In the genomic region with DNA sequence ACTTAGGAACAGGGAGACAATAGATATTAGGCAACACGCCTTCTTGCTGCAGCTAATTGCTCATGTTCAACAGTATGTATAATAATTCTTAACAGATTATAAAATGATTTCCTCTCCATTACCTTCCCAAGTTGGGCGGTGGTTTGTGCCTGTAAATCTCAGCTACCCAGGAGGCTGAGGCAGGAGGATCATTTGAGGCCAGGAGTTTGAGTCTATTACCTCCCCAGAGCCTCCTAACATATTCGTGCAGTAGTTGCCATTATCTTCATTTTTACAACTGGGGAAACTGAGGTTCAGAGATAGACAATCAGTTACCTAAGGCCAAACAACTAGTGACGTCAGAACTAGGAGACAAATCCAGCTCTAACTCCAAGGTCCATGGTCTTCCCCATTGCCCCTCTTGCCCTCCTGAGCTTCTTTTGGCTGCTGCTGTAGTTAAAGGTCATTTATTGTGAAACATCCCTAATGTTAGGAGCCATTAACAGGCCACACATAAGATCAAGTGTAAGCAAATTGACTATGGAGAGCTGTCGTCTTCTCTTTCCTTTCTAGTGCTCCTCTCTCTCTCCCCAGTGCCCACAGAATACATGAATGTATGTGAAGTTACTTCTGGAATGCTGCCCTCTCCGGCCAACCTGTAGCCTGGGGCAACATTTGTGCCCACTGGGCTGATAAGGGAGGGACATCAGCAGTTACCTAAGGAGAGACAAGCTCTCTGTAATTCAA, we compare ENCODE assay signal across 25 cellular contexts. TPM values are rescaled to one million over a fixed set of nuclear protein-coding genes. Genes with fewer than 3 reads are reported as not detected.
A peak's percentile ranks its signal among the peaks of the same experiment; 100 is the strongest.
DNase-seq lines count a peak whose midpoint lies in the region; ATAC-seq and TF ChIP-seq lines count a peak whose summit lies in the region.
"Had no signal": no experiment of that assay in that cellular context is flagged by ENCODE, and none has a peak within 500 bp of the region (broad histone marks: within the 10 kb centered on the region; RNA-seq: fewer than 3 reads in every experiment).

No MANE protein-coding gene starts in this region.

- ATAC-seq in GM21825 (IDR thresholded peaks at IDR 0.05; ENCODE audit: unreplicated experiment), result no peak
- ATAC-seq in GM21423 (IDR thresholded peaks at IDR 0.05; ENCODE audit: unreplicated experiment), result no peak
- ATAC-seq: activated naive CD8-positive, alpha-beta T cell treated with anti-CD3 and anti-CD28 coated beads, Interleukin-2, amount 50 U/mL, for 24 hours; body of pancreas; gastrocnemius medialis; WTC11 had no signal

- H3F3A ChIP-seq in DOHH2 (ENCODE audit: control insufficient read depth, insufficient read depth), result peaks cover 21% of the 10 kb centered on the region

- no peak overlapping the region for H3K9ac ChIP-seq in Karpas-422 (ENCODE audit: low read length)
- H3K9ac ChIP-seq: parathyroid adenoma had no signal

- H3K9me2 ChIP-seq in DOHH2 (replicated peaks; ENCODE audit: control insufficient read depth, low read length), result no peaks in the 10 kb centered on the region
- no peaks in the 10 kb centered on the region for H3K9me2 ChIP-seq in Karpas-422 (replicated peaks; ENCODE audit: insufficient read depth, low read length)

- H3K4me3 Mint-ChIP-seq in dendritic cell treated with granulocyte-macrophage colony-stimulating factor and Interleukin-4, amounts not matched to agents 40 ng/mL and 50 ng/mL, for 4 days, result peak overlapping the region; percentile 20
- H3K4me3 Mint-ChIP-seq: activated naive CD8-positive, alpha-beta T cell treated with anti-CD3 and anti-CD28 coated beads, Interleukin-2, amount 50 U/mL, for 24 hours; naive thymus-derived CD4-positive, alpha-beta T cell; WTC11 had no signal

- H2AFZ ChIP-seq in Karpas-422 (ENCODE audit: low read length), result 0 out of 2 replicates have a peak overlapping the region, but pooled peaks have one; percentile 11
- H2AFZ ChIP-seq: parathyroid adenoma had no signal

- H3K4me1 Mint-ChIP-seq in dendritic cell treated with granulocyte-macrophage colony-stimulating factor and Interleukin-4, amounts not matched to agents 40 ng/mL and 50 ng/mL, for 4 days (ENCODE audit: low read depth), result peaks cover 92% of the 10 kb centered on the region

- TF ChIP-seq CTCF in DOHH2 (IDR thresholded peaks at IDR 0.05; ENCODE audit: low read depth, low read length, poor library complexity, severe bottlenecking) (no peak), spleen (IDR thresholded peaks at IDR 0.05 in 8 of 11, conservative IDR thresholded peaks at IDR 0.05 in 3 of 11) (no peak)

- peak overlapping the region; percentile 95 for H3K27ac Mint-ChIP-seq in dendritic cell treated with granulocyte-macrophage colony-stimulating factor and Interleukin-4, amounts not matched to agents 40 ng/mL and 50 ng/mL, for 4 days
- H3K27ac Mint-ChIP-seq: activated naive CD8-positive, alpha-beta T cell treated with anti-CD3 and anti-CD28 coated beads, Interleukin-2, amount 50 U/mL, for 24 hours; WTC11 had no signal

- H3K4me1 ChIP-seq in DOHH2 (ENCODE audit: control insufficient read depth, low read length) (peaks cover 82% of the 10 kb centered on the region), Karpas-422 (ENCODE audit: low read length) (peaks cover 77% of the 10 kb centered on the region), spleen (peaks cover 3 to 81% (median 40%) of the 10 kb centered on the region in 6 donors)
- H3K4me1 ChIP-seq: body of pancreas, esophagus muscularis mucosa, gastrocnemius medialis, parathyroid adenoma, uterus had no signal

- no peaks in the 10 kb centered on the region for H3K36me3 Mint-ChIP-seq in dendritic cell treated with granulocyte-macrophage colony-stimulating factor and Interleukin-4, amounts not matched to agents 40 ng/mL and 50 ng/mL, for 4 days (ENCODE audit: low read depth)
- H3K36me3 Mint-ChIP-seq: naive thymus-derived CD4-positive, alpha-beta T cell; WTC11 had no signal

- H3K4me3 ChIP-seq in DOHH2 (ENCODE audit: low read length) (peak overlapping the region; percentile 58), Karpas-422 (ENCODE audit: low read length) (no peak overlapping the region), spleen (peak overlapping the region in 1 of 8 donors; percentile 49)
- H3K4me3 ChIP-seq: body of pancreas, esophagus muscularis mucosa, gastrocnemius medialis, uterus had no signal

- whole genome bisulfite sequencing in spleen, 5 donors, result 73 to 83% (median 77%) methylated on average over 6 of the region's 6 CpGs

- H3K9me3 ChIP-seq in DOHH2 (ENCODE audit: control insufficient read depth, insufficient read depth, low read length), result peaks cover 16% of the 10 kb centered on the region
- H3K9me3 ChIP-seq in Karpas-422 (ENCODE audit: low read length), result peaks cover 9% of the 10 kb centered on the region; the same call in 1 of the 2 replicates
- no peaks in the 10 kb centered on the region for H3K9me3 ChIP-seq in spleen
- H3K9me3 ChIP-seq: body of pancreas, esophagus muscularis mucosa, gastrocnemius medialis, uterus had no signal

- TF ChIP-seq POLR2A in spleen (IDR thresholded peaks at IDR 0.05), result no peak

- no peaks in the 10 kb centered on the region for H3K9me3 Mint-ChIP-seq in dendritic cell treated with granulocyte-macrophage colony-stimulating factor and Interleukin-4, amounts not matched to agents 40 ng/mL and 50 ng/mL, for 4 days
- H3K9me3 Mint-ChIP-seq: activated naive CD8-positive, alpha-beta T cell treated with anti-CD3 and anti-CD28 coated beads, Interleukin-2, amount 50 U/mL, for 24 hours had no signal

- H3K27ac ChIP-seq in DOHH2 (ENCODE audit: low read depth, low read length), result peak overlapping the region; percentile 67
- H3K27ac ChIP-seq in Karpas-422 (ENCODE audit: low read length), result peak overlapping the region; percentile 95
- peak overlapping the region in 7 of 8 donors; percentile 64 to 87 (median 81) for H3K27ac ChIP-seq in spleen
- H3K27ac ChIP-seq: body of pancreas, esophagus muscularis mucosa, gastrocnemius medialis, parathyroid adenoma, uterus had no signal

- peak overlapping the region; percentile 82 for H3K4me2 ChIP-seq in DOHH2 (ENCODE audit: low read length)
- H3K4me2 ChIP-seq in Karpas-422 (ENCODE audit: low read depth, low read length, poor library complexity, severe bottlenecking), result peak overlapping the region; percentile 35

- H3K27me3 Mint-ChIP-seq in dendritic cell treated with granulocyte-macrophage colony-stimulating factor and Interleukin-4, amounts not matched to agents 40 ng/mL and 50 ng/mL, for 4 days, result no peaks in the 10 kb centered on the region

- H3K79me2 ChIP-seq in DOHH2 (ENCODE audit: control insufficient read depth, low read length) (no peaks in the 10 kb centered on the region), Karpas-422 (ENCODE audit: low read length) (no peaks in the 10 kb centered on the region)
- H3K79me2 ChIP-seq: parathyroid adenoma had no signal

- H4K20me1 ChIP-seq in DOHH2 (ENCODE audit: control insufficient read depth, insufficient read depth, low read depth, low read length) (no peaks in the 10 kb centered on the region), Karpas-422 (ENCODE audit: insufficient read depth, low read depth, low read length) (no peaks in the 10 kb centered on the region)

- H3K27me3 ChIP-seq in DOHH2 (ENCODE audit: control insufficient read depth, low read length) (no peaks in the 10 kb centered on the region), Karpas-422 (ENCODE audit: low read length) (no peaks in the 10 kb centered on the region), spleen (replicated peaks in 1 of 7) (no peaks in the 10 kb centered on the region)
- H3K27me3 ChIP-seq: body of pancreas, gastrocnemius medialis, uterus had no signal

- DNase-seq in Karpas-422, result no peak
- peak; percentile 45 for DNase-seq in spleen
- no peak for DNase-seq in activated T-cell treated with anti-CD3 and anti-CD28 coated beads, Interleukin-2, amount 50 U/mL, for 1 hour
- DNase-seq: activated CD4-positive, alpha-beta T cell treated with anti-CD3 and anti-CD28 coated beads, Interleukin-2, amount 50 U/mL, for 48 hours; activated CD8-positive, alpha-beta memory T cell treated with anti-CD3 and anti-CD28 coated beads, Interleukin-2, amount 50 U/mL, for 48 hours; activated effector memory CD4-positive, alpha-beta T cell treated with Interleukin-2 at 50 U/mL for 16 hours; activated naive CD8-positive, alpha-beta T cell treated with anti-CD3 and anti-CD28 coated beads, Interleukin-2, amount 50 U/mL, for 24 hours; DMS79 treated with DMSO at 0.1 percent for 48 hours; effector CD8-positive, alpha-beta T cell; gastrocnemius medialis; hypothalamus; naive thymus-derived CD4-positive, alpha-beta T cell; NCI-H1436; NCI-H510A treated with DMSO at 0.1 percent for 48 hours; substantia nigra; T-helper 9 cell; uterus had no signal

- intact Hi-C loops in dendritic cell treated with granulocyte-macrophage colony-stimulating factor and Interleukin-4, amounts not matched to agents 40 ng/mL and 50 ng/mL, for 4 days (cut with micrococcal nuclease), result loop anchor here (5.0 kb wide), 1 partner anchor 36 kb away; no protein-coding TSS in a partner anchor
- intact Hi-C loops in spleen (cut with DNase I; ENCODE audit: low total_unique reads), result no loop called here

- peaks cover 3% of the 10 kb centered on the region; the same call in 1 of the 2 replicates for H3K36me3 ChIP-seq in DOHH2 (ENCODE audit: control insufficient read depth, low read length)
- H3K36me3 ChIP-seq in Karpas-422 (ENCODE audit: insufficient read depth, low read length), result no peaks in the 10 kb centered on the region; the same call in 1 of the 2 replicates
- no peaks in the 10 kb centered on the region for H3K36me3 ChIP-seq in spleen
- H3K36me3 ChIP-seq: esophagus muscularis mucosa, gastrocnemius medialis, uterus had no signal

RNA-seq across cellular contexts. Expression of a gene that starts 40.4 kb away (rescaled TPM):
- total RNA-seq in Karpas-422 (2014; rRNA removed; shearing (Covaris generic); ENCODE audit: low replicate concordance), result 37.8 and 74.2 TPM in 2 replicates
- total RNA-seq in spleen, result 10 to 100 TPM; 13.8 to 32.2 (median 28.2) TPM
- polyA plus RNA-seq in spleen, result 1 to 10 TPM; 5.0 to 7.5 (median 5.7) TPM

RNA-seq across cellular contexts. Expression of a gene that starts 47.7 kb away (rescaled TPM):
- total RNA-seq in Karpas-422 (2014; rRNA removed; shearing (Covaris generic); ENCODE audit: low replicate concordance), result 17.0 and 28.3 TPM in 2 replicates
- 10 to 100 TPM; 16.5 to 26.4 (median 21.8) TPM for total RNA-seq in spleen
- 1 to 10 TPM; 3.5 to 5.4 (median 3.6) TPM for polyA plus RNA-seq in spleen
